Comparison of ENCODE assay signal across 35 cellular contexts in the genomic region with DNA sequence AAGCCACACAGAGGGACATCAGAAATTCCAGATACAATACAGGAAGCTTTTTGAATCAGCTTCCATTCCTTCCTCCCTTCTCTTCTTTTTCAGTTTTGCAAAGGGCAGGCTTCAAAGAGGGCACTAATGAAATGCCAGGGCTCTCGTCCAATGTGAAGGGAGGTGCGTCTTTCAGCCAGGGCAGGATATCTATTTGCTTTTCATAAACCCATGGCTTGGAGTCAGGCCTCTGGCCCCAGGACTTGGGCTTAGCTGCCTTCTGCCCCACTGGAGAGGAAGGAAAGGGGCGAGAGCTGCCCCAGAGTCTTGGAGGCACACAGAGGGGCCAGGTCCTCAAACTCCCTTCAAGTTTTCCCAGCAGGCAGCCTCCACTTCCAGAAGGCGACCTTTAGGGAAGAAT.
"Had no signal": no experiment of that assay in that cellular context is flagged by ENCODE, and none has a peak within 500 bp of the region (broad histone marks: within the 10 kb centered on the region; RNA-seq: fewer than 3 reads in every experiment).

No MANE protein-coding gene starts in this region.

- H3K36me3 ChIP-seq: cardiac muscle cell, MG63, SJCRH30 had no signal

- H3K9me3 ChIP-seq: MG63, SJCRH30 had no signal

- H3K4me1 ChIP-seq: SJCRH30 had no signal

- DNase-seq: activated CD4-positive, alpha-beta memory T cell treated with anti-CD3 and anti-CD28 coated beads, Interleukin-2, amount 10 ng/mL, durations not matched to agents 7 days and 5 days; activated CD4-positive, alpha-beta T cell treated with anti-CD3 and anti-CD28 coated beads for 1 hour; activated CD4-positive, alpha-beta T cell treated with anti-CD3 and anti-CD28 coated beads for 48 hours; activated CD4-positive, CD25-positive, alpha-beta regulatory T cell; activated CD8-positive, alpha-beta memory T cell treated with anti-CD3 and anti-CD28 coated beads for 24 hours; activated CD8-positive, alpha-beta memory T cell treated with anti-CD3 and anti-CD28 coated beads, Interleukin-2, amount 10 ng/mL, durations not matched to agents 7 days and 5 days; activated CD8-positive, alpha-beta memory T cell treated with anti-CD3 and anti-CD28 coated beads, Interleukin-2, amount 50 U/mL, for 48 hours; activated effector memory CD4-positive, alpha-beta T cell treated with Interleukin-2 at 50 U/mL for 16 hours; activated naive CD4-positive, alpha-beta T cell treated with anti-CD3 and anti-CD28 coated beads, Interleukin-2, amount 50 U/mL, for 16 hours; activated naive CD8-positive, alpha-beta T cell treated with anti-CD3 and anti-CD28 coated beads for 36 hours; activated T-cell treated with anti-CD3 and anti-CD28 coated beads, Interleukin-2, amount 50 U/mL, for 48 hours; amniotic stem cell; aorta; Kasumi-1; KG1; MG63; NCI-H1048; NCI-H1105 treated with DMSO at 0.1 percent for 48 hours; NCI-H1436; NCI-H1694; NCI-H1930; NCI-H2107; NCI-H2171; NCI-H510A; NCI-H526; NCI-H748 treated with DMSO at 0.1 percent for 48 hours; NK-92 treated with Interleukin-12 subunit alpha and Interleukin-12 subunit beta, amount 100 ng/mL, for 24 hours; PC-9; SHP77; SJCRH30; T1000; WERI-Rb-1 had no signal

- H3K4me3 ChIP-seq: cardiac muscle cell, MG63, PC-9, SJCRH30, SK-N-MC had no signal

- H3K27me3 ChIP-seq: cardiac muscle cell, MG63, SJCRH30 had no signal

- ATAC-seq: activated CD8-positive, alpha-beta memory T cell treated with anti-CD3 and anti-CD28 coated beads, Interleukin-2, amount 10 ng/mL, durations not matched to agents 7 days and 5 days had no signal

- H3K27ac ChIP-seq: cardiac muscle cell, PC-9, RWPE1, SJCRH30, SK-N-MC had no signal
